ENCODE assay signal across 1 cellular context in genomic region chr3:170869645-170870593, GRCh38.
TF ChIP-seq lines count a peak whose summit lies in the region.

Gene RPL22L1, minus strand, starts transcription at chr3:170870195. Its CDS starts 28 bp downstream, at chr3:170870167.

TF ChIP-seq in K562, 482 proteins besides CTCF, POLR2A, EP300 and RAD21 (continued from another document and continues in another):
- TF ChIP-seq ZNF668 (CRISPR knock-in tag; IDR thresholded peaks at IDR 0.05) (no peak), ZNF395 (CRISPR knock-in tag; IDR thresholded peaks at IDR 0.05) (peak; percentile 55), BCLAF1 (IDR thresholded peaks at IDR 0.05; ENCODE audit: borderline replicate concordance in 1 of 2, control insufficient read depth in 1 of 2, low read depth in 2 of 2, low read length in 1 of 2) (0 out of 4 replicates have a peak, but pooled peaks of 1 of the 2 experiments have one; percentile 43), FOXJ3 (CRISPR knock-in tag; IDR thresholded peaks at IDR 0.05) (no peak), USF2 (CRISPR knock-in tag; IDR thresholded peaks at IDR 0.05) (peak; percentile 69), FOXA3 (CRISPR knock-in tag; conservative IDR thresholded peaks at IDR 0.05 in 1 of 2, IDR thresholded peaks at IDR 0.05 in 1 of 2) (no peak), SLC30A9 (CRISPR knock-in tag; IDR thresholded peaks at IDR 0.05) (no peak), HEY1 (CRISPR knock-in tag; IDR thresholded peaks at IDR 0.05; ENCODE audit: borderline replicate concordance) (no peak), HMG20A (CRISPR knock-in tag; conservative IDR thresholded peaks at IDR 0.05) (no peak), SNAPC5 (CRISPR knock-in tag; IDR thresholded peaks at IDR 0.05) (no peak), RCOR1 (IDR thresholded peaks at IDR 0.05; ENCODE audit: borderline replicate concordance in 1 of 2, low read depth in 2 of 2, low read length in 2 of 2) (peak in 1 of 2 experiments; percentile 75; a peak in 2 of 4 replicates), PURB (CRISPR knock-in tag; IDR thresholded peaks at IDR 0.05; ENCODE audit: low read depth) (no peak), ZNF699 (CRISPR knock-in tag; IDR thresholded peaks at IDR 0.05; ENCODE audit: insufficient replicate concordance) (no peak), NFYB (IDR thresholded peaks at IDR 0.05; ENCODE audit: extremely low read depth, insufficient read length) (no peak), SMC3 (conservative IDR thresholded peaks at IDR 0.05; ENCODE audit: insufficient read depth, low read depth, low read length) (no peak), NBN (IDR thresholded peaks at IDR 0.05; ENCODE audit: low read depth) (peak; percentile 77; the same call in 1 of the 2 replicates), POLR2H (tag; IDR thresholded peaks at IDR 0.05; ENCODE audit: low read depth) (peak; percentile 97), ZNF175 (CRISPR knock-in tag; IDR thresholded peaks at IDR 0.05; ENCODE audit: low read depth) (peak; percentile 12; the same call in 1 of the 2 replicates), GABPA (tag; conservative IDR thresholded peaks at IDR 0.05; ENCODE audit: low read depth) (peak; percentile 66), TRIM28 (IDR thresholded peaks at IDR 0.05) (peak; percentile 43; the same call in 1 of the 2 replicates), ZNF347 (CRISPR knock-in tag; IDR thresholded peaks at IDR 0.05; ENCODE audit: low read depth) (no peak), MLLT1 (IDR thresholded peaks at IDR 0.05) (peak; percentile 78 to 94), TBP (optimal IDR thresholded peaks at IDR 0.05; ENCODE audit: low read depth, low read length) (no peak), XRCC4 (IDR thresholded peaks at IDR 0.05; ENCODE audit: extremely low read depth, insufficient read depth, insufficient read length) (no peak), ZNF134 (CRISPR knock-in tag; conservative IDR thresholded peaks at IDR 0.05) (no peak; the same call in 1 of the 2 replicates), ZNF584 (CRISPR knock-in tag; IDR thresholded peaks at IDR 0.05; ENCODE audit: low read depth) (no peak), DMBX1 (CRISPR knock-in tag; IDR thresholded peaks at IDR 0.05; ENCODE audit: borderline replicate concordance) (peak; percentile 34; the same call in 1 of the 2 replicates), ZNF146 (CRISPR knock-in tag; IDR thresholded peaks at IDR 0.05; ENCODE audit: unreplicated experiment) (no peak), ZFPM2 (CRISPR knock-in tag; IDR thresholded peaks at IDR 0.05) (no peak), CEBPG (CRISPR knock-in tag; IDR thresholded peaks at IDR 0.05) (peak; percentile 58), CEBPG (tag; conservative IDR thresholded peaks at IDR 0.05 in 1 of 2, IDR thresholded peaks at IDR 0.05 in 1 of 2) (no peak; a peak in 1 of 4 replicates), HCFC1 (IDR thresholded peaks at IDR 0.05; ENCODE audit: low read depth, low read length) (peak; percentile 63), FIP1L1 (IDR thresholded peaks at IDR 0.05; ENCODE audit: low read depth, low read length, poor library complexity, severe bottlenecking) (no peak), KLF16 (IDR thresholded peaks at IDR 0.05) (no peak), MAZ (CRISPR knock-in tag; conservative IDR thresholded peaks at IDR 0.05 in 1 of 2, IDR thresholded peaks at IDR 0.05 in 1 of 2) (peak; percentile 43 to 82), RBM39 (optimal IDR thresholded peaks at IDR 0.05; ENCODE audit: low read depth, low read length) (peak; percentile 89), ZNF778 (CRISPR knock-in tag; IDR thresholded peaks at IDR 0.05) (no peak), DNMT1 (IDR thresholded peaks at IDR 0.05) (no peak), ZBTB49 (CRISPR knock-in tag; IDR thresholded peaks at IDR 0.05; ENCODE audit: borderline replicate concordance) (no peak), RREB1 (CRISPR knock-in tag; IDR thresholded peaks at IDR 0.05) (0 out of 2 replicates have a peak, but pooled peaks have one; percentile 46), ZMIZ1 (IDR thresholded peaks at IDR 0.05; ENCODE audit: low read depth in 2 of 2, low read length in 2 of 2) (peak in 1 of 2 experiments; percentile 86; a peak in 2 of 4 replicates), DPF2 (IDR thresholded peaks at IDR 0.05) (peak; percentile 54; the same call in 1 of the 2 replicates), ELF4 (CRISPR knock-in tag; IDR thresholded peaks at IDR 0.05) (no peak), C11orf30 (IDR thresholded peaks at IDR 0.05; ENCODE audit: low read depth) (peak; percentile 72)
